ENCODE assay signal across 8 cellular contexts in the genomic region with DNA sequence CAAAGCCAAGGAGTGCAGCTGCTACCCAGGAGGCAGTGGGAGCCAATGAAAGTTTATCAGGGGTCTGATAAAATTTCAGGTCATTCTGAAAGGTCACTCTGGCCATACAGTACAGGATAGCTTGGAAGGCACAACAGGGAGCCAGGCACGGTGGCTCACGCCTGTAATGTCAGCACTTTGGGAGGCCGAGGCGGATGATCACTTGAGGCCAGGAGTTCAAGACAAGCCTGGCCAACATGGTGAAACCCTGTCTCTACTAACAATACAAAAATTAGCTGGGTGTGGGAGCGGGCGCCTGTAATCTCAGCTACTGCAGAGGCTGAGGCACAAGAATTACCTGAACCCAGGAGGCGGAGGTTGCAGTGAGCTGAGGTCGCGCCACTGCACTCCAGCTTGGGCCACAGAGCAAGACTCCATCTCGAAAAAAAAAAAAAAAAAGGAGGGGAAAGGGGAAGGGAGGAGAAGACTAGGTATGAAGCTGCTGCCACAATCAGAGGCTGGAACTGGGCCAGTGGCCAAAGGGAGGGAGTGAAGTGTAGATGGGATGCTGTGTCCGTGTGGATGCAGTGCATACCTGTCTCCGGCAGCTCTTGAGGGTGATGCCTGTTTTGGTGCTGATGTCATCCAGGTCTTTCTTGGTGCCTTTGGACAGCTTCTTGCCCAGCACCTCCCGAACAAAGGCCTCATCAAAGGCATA. TPM values are rescaled to one million over a fixed set of nuclear protein-coding genes. Genes with fewer than 3 reads are reported as not detected.
A peak's percentile ranks its signal among the peaks of the same experiment; 100 is the strongest.
DNase-seq lines count a peak whose midpoint lies in the region; FAIRE-seq and TF ChIP-seq lines count a peak whose summit lies in the region.

No MANE protein-coding gene starts in this region.

- peak overlapping the region; percentile 87 for H3K27ac ChIP-seq in CD8-positive, alpha-beta memory T cell (ENCODE audit: low read depth, low read length)
- H3K27ac ChIP-seq in OCI-LY3 (ENCODE audit: low read length) (no peak overlapping the region), H1 (ENCODE audit: low read depth, low read length) (0 out of 2 replicates have a peak overlapping the region, but pooled peaks have one; percentile 75), neural progenitor cell (no peak overlapping the region)

- no peaks in the 10 kb centered on the region for H3K27me3 Mint-ChIP-seq in CD8-positive, alpha-beta memory T cell
- H3K27me3 Mint-ChIP-seq in neural progenitor cell (ENCODE audit: insufficient read depth, low read depth) = peaks cover 3% of the 10 kb centered on the region

- no peak for TF ChIP-seq CTCF in OCI-LY3 (IDR thresholded peaks at IDR 0.05; ENCODE audit: low read depth, low read length)
- TF ChIP-seq CTCF in H1 (IDR thresholded peaks at IDR 0.05; ENCODE audit: control extremely low read depth in 1 of 3, insufficient read depth in 1 of 3, low read depth in 1 of 3, low read length in 3 of 3) = no peak
- no peak for TF ChIP-seq CTCF in neural progenitor cell (IDR thresholded peaks at IDR 0.05)

- no peaks in the 10 kb centered on the region for H3K9me3 ChIP-seq in CD8-positive, alpha-beta memory T cell (ENCODE audit: low read length)
- H3K9me3 ChIP-seq in OCI-LY3 (ENCODE audit: insufficient read depth, low read length) (no peaks in the 10 kb centered on the region), H1 (ENCODE audit: insufficient read depth in 2 of 2, low read depth in 1 of 2, low read length in 1 of 2) (no peaks in the 10 kb centered on the region), neural progenitor cell (ENCODE audit: low read depth) (no peaks in the 10 kb centered on the region)

- POLR2A ChIA-PET in CD8-positive, alpha-beta memory T cell (lab: Charles Lee) = interaction anchor here (0.6 to 4.5 kb wide), 5 partner anchors 13 to 45 kb away, joined by 3 to 30 read pairs (median 5); a partner anchor contains a TSS
- POLR2A ChIA-PET in H1 (lab: Charles Lee; ENCODE audit: partially characterized antibody) = interaction anchor here (0.6 to 39.7 kb wide), 8 partner anchors 15 to 175 kb away, joined by 3 to 1071 read pairs (median 4); a partner anchor contains a TSS

- no peak overlapping the region for H2BK15ac ChIP-seq in H1 (ENCODE audit: low read length)

- H3K27me3 ChIP-seq in CD8-positive, alpha-beta memory T cell (ENCODE audit: insufficient read depth, low read length, poor library complexity, severe bottlenecking) = no peaks in the 10 kb centered on the region
- H3K27me3 ChIP-seq in OCI-LY3 (ENCODE audit: low read depth, low read length) (no peaks in the 10 kb centered on the region), H1 (replicated peaks in 1 of 4; ENCODE audit: control insufficient read depth in 3 of 4, extremely low read depth in 1 of 4, insufficient read depth in 3 of 4, low read length in 3 of 4) (peaks cover 0 to 14% (median 8%) of the 10 kb centered on the region in 4 experiments; a peak in 6 of 7 replicates), neural progenitor cell (peaks cover 18% of the 10 kb centered on the region)

- H3K4me1 ChIP-seq in CD8-positive, alpha-beta memory T cell (ENCODE audit: insufficient read depth, low read length) = peaks cover 37% of the 10 kb centered on the region
- H3K4me1 ChIP-seq in OCI-LY3 (ENCODE audit: low read length) = peaks cover 23% of the 10 kb centered on the region
- H3K4me1 ChIP-seq in H1 (replicated peaks in 1 of 4; ENCODE audit: control insufficient read depth in 3 of 4, insufficient read depth in 4 of 4, low read length in 3 of 4) = peaks cover 0 to 20% (median 11%) of the 10 kb centered on the region in 4 experiments; a peak in 5 of 7 replicates
- peaks cover 20% of the 10 kb centered on the region for H3K4me1 ChIP-seq in neural progenitor cell

- no peak for FAIRE-seq in H1 (lab: Jason Lieb, UNC)

- H2BK20ac ChIP-seq in H1 (ENCODE audit: low read length) = no peak overlapping the region

- H3K36me3 Mint-ChIP-seq in CD8-positive, alpha-beta memory T cell = peaks cover 0 to 49% (median 0%) of the 10 kb centered on the region in 3 donors
- H3K36me3 Mint-ChIP-seq in neural progenitor cell = peaks cover 25% of the 10 kb centered on the region

- H3K79me2 ChIP-seq in OCI-LY3 (ENCODE audit: low read length) (peaks cover 27% of the 10 kb centered on the region), H1 (ENCODE audit: control insufficient read depth in 1 of 2, insufficient read depth in 2 of 2, low read length in 2 of 2) (peaks cover 0 to 4% of the 10 kb centered on the region in 2 experiments; a peak in 1 of 4 replicates), neural progenitor cell (ENCODE audit: low read depth) (peaks cover 30% of the 10 kb centered on the region)

- peaks cover 44% of the 10 kb centered on the region for H3F3A ChIP-seq in neural progenitor cell (ENCODE audit: low read depth)

- H2BK120ac ChIP-seq in H1 (replicated peaks; ENCODE audit: low read depth, low read length) = no peak overlapping the region

- no peak for TF ChIP-seq RAD21 in H1 (IDR thresholded peaks at IDR 0.05 in 1 of 2, conservative IDR thresholded peaks at IDR 0.05 in 1 of 2; ENCODE audit: low read depth in 2 of 2, low read length in 2 of 2)

- H3K56ac ChIP-seq in H1 (replicated peaks; ENCODE audit: insufficient read length, low read depth, low read length) = no peak overlapping the region

- peak overlapping the region; percentile 84 to 99 (median 94) for H3K27ac Mint-ChIP-seq in CD8-positive, alpha-beta memory T cell
- H3K27ac Mint-ChIP-seq in neural progenitor cell = no peak overlapping the region

- no peak for TF ChIP-seq EP300 in H1 (IDR thresholded peaks at IDR 0.05; ENCODE audit: borderline replicate concordance in 1 of 2, low read depth in 2 of 2, low read length in 2 of 2)

- H4K91ac ChIP-seq in H1 (replicated peaks; ENCODE audit: insufficient read length, low read length) = no peak overlapping the region

- H3K9ac ChIP-seq in OCI-LY3 (ENCODE audit: low read length) = peak overlapping the region; percentile 87
- H3K9ac ChIP-seq in H1 (replicated peaks in 1 of 4; ENCODE audit: extremely low read depth in 1 of 4, low read depth in 3 of 4, low read length in 3 of 4) = peak overlapping the region in 2 of 4 experiments; percentile 58 to 69; a peak in 2 of 7 replicates
- H3K9ac ChIP-seq in neural progenitor cell = peak overlapping the region; percentile 58

- no peaks in the 10 kb centered on the region for H3K9me3 Mint-ChIP-seq in CD8-positive, alpha-beta memory T cell
- no peaks in the 10 kb centered on the region for H3K9me3 Mint-ChIP-seq in neural progenitor cell

- H2BK12ac ChIP-seq in H1 (ENCODE audit: low read depth, low read length) = no peak overlapping the region

- peak overlapping the region; percentile 83 to 97 (median 92) for H3K4me3 Mint-ChIP-seq in CD8-positive, alpha-beta memory T cell
- H3K4me3 Mint-ChIP-seq in neural progenitor cell = peak overlapping the region; percentile 98

- no peak overlapping the region for H3K23ac ChIP-seq in H1 (ENCODE audit: insufficient read length)

- no peak overlapping the region for H4K5ac ChIP-seq in H1 (ENCODE audit: insufficient read length, low read depth, low read length)

- H3K4ac ChIP-seq in H1 (replicated peaks; ENCODE audit: insufficient read length, low read depth, low read length) = no peak overlapping the region

- H2BK5ac ChIP-seq in H1 (ENCODE audit: low read depth, low read length) = 0 out of 2 replicates have a peak overlapping the region, but pooled peaks have one; percentile 87

- H2AK5ac ChIP-seq in H1 (ENCODE audit: low read depth, low read length) = no peak overlapping the region

- peak overlapping the region; percentile 94 for H3K4me3 ChIP-seq in CD8-positive, alpha-beta memory T cell (ENCODE audit: low read length)
- H3K4me3 ChIP-seq in OCI-LY3 (ENCODE audit: low read length) = peak overlapping the region; percentile 92
- H3K4me3 ChIP-seq in H1 (ENCODE audit: extremely low read depth in 1 of 4, insufficient read depth in 2 of 4, low read depth in 3 of 4, low read length in 4 of 4) = peak overlapping the region; percentile 73 to 84 (median 79)
- peak overlapping the region; percentile 66 for H3K4me3 ChIP-seq in neural progenitor cell

- no peak overlapping the region for H4K8ac ChIP-seq in H1 (ENCODE audit: extremely low read depth, insufficient read depth, low read length)

- H3K4me1 Mint-ChIP-seq in CD8-positive, alpha-beta memory T cell = peaks cover 44 to 61% (median 60%) of the 10 kb centered on the region in 3 donors
- H3K4me1 Mint-ChIP-seq in neural progenitor cell = peaks cover 45% of the 10 kb centered on the region

- H2AFZ ChIP-seq in OCI-LY3 (ENCODE audit: low read depth, low read length) (no peak overlapping the region), H1 (ENCODE audit: low read length) (no peak overlapping the region), neural progenitor cell (replicated peaks) (no peak overlapping the region)

- CTCF ChIA-PET in CD8-positive, alpha-beta memory T cell (lab: Charles Lee) = interaction anchor here (1.0 to 21.9 kb wide), 10 partner anchors 13 to 175 kb away, joined by 3 to 560 read pairs (median 14); a partner anchor contains a TSS
- CTCF ChIA-PET in H1 (lab: Charles Lee; ENCODE audit: partially characterized antibody) = interaction anchor here (0.6 to 19.6 kb wide), 33 partner anchors 10 to 224 kb away, joined by 3 to 283 read pairs (median 9); a partner anchor contains a TSS

- WGBS in H1 (ENCODE audit: extremely low coverage in 1 of 2, insufficient coverage in 1 of 2, insufficient read length in 1 of 2, insufficient replicate concordance in 2 of 2, low coverage in 1 of 2, low lambda C conversion rate in 2 of 2, missing lambda C conversion rate in 1 of 2), 2 experiments = 85% methylated on average over 9 of the region's 13 CpGs; no CpG with 5 or more reads in 1 of the 2 experiments

- H3K14ac ChIP-seq in H1 (ENCODE audit: insufficient read length) = no peak overlapping the region

- H3K23me2 ChIP-seq in H1 (ENCODE audit: low read depth, low read length) = peaks cover 25% of the 10 kb centered on the region

- H3K4me2 ChIP-seq in OCI-LY3 (ENCODE audit: low read length) = peak overlapping the region; percentile 95
- peak overlapping the region; percentile 94 to 97 for H3K4me2 ChIP-seq in H1 (ENCODE audit: insufficient read depth in 1 of 2, low read depth in 2 of 2, low read length in 2 of 2)
- peak overlapping the region; percentile 98 for H3K4me2 ChIP-seq in neural progenitor cell

- H3K18ac ChIP-seq in H1 (ENCODE audit: extremely low read depth, low read length) = no peak overlapping the region

- no peak for TF ChIP-seq POLR2A in H1 (IDR thresholded peaks at IDR 0.05; ENCODE audit: control extremely low read depth in 1 of 2, low read depth in 2 of 2, low read length in 2 of 2)

- H3K79me1 ChIP-seq in H1 (ENCODE audit: low read depth, low read length) = no peaks in the 10 kb centered on the region

- peaks cover 6% of the 10 kb centered on the region; the same call in 1 of the 2 replicates for H4K20me1 ChIP-seq in OCI-LY3 (ENCODE audit: insufficient read depth, low read length)
- peaks cover 6 to 7% of the 10 kb centered on the region in 2 experiments for H4K20me1 ChIP-seq in H1 (replicated peaks in 1 of 2; ENCODE audit: control insufficient read depth in 1 of 2, insufficient read depth in 2 of 2, low read length in 2 of 2)
- H4K20me1 ChIP-seq in neural progenitor cell (ENCODE audit: low read depth) = peaks cover 18% of the 10 kb centered on the region

- DNase-seq in CD8-positive, alpha-beta memory T cell = no peak
- DNase-seq in H1 (ENCODE audit: low read depth in 1 of 2, low spot score in 2 of 2) (no peak), neural progenitor cell (ENCODE audit: low spot score) (no peak), NCI-H446 treated with DMSO at 0.1 percent for 48 hours (lab: John Stamatoyannopoulos, UW) (no peak), COR-L47 (lab: John Stamatoyannopoulos, UW) (no peak), HuH-7.5 (ENCODE audit: low spot score) (no peak), AG08395 (ENCODE audit: low spot score) (no peak)

- H3K36me3 ChIP-seq in CD8-positive, alpha-beta memory T cell (ENCODE audit: insufficient read depth, low read length) = peaks cover 16% of the 10 kb centered on the region
- H3K36me3 ChIP-seq in OCI-LY3 (replicated peaks; ENCODE audit: low read depth, low read length) (peaks cover 38% of the 10 kb centered on the region), H1 (ENCODE audit: control insufficient read depth in 2 of 4, insufficient read depth in 4 of 4, low read length in 3 of 4) (peaks cover 8 to 22% (median 18%) of the 10 kb centered on the region in 4 experiments; a peak in 7 of 8 replicates), neural progenitor cell (peaks cover 4% of the 10 kb centered on the region)

RNA-seq across cellular contexts. Expression of a gene that starts 1.1 kb away (rescaled TPM):
- total RNA-seq in CD8-positive, alpha-beta memory T cell = 100 to 1,000 TPM; 121 to 123 TPM
- polyA plus RNA-seq in CD8-positive, alpha-beta memory T cell = 78.6 TPM
- total RNA-seq in H1 (2021; fragmentation: NEBNext Ultra II Directional; extraction: Animal tissue kit (Norgen Biotek cat#: 25700)) = 74.3 and 79.9 TPM in 2 replicates
- 173 and 184 TPM in 2 replicates for polyA plus RNA-seq in H1 (2011; rRNA removed)
- 127 TPM for polyA plus RNA-seq in H1 (2011; cell fraction: cytosol; rRNA removed)
- 233 TPM for polyA plus RNA-seq in H1 (2011; cell fraction: nucleus; rRNA removed)
- 82.7 to 114 TPM (median 111 TPM) in 4 replicates for polyA plus RNA-seq in H1 (2012, experiment 1 of 2)
- 151 TPM for polyA plus RNA-seq in H1 (2012, experiment 2 of 2)
- polyA plus RNA-seq in H1 (2013, experiment 1 of 2) = 79.7 TPM
- polyA plus RNA-seq in H1 (2013, experiment 2 of 2) = 83.5 TPM
- 87.2 and 105 TPM in 2 replicates for polyA minus RNA-seq in H1 (2011; rRNA and poly(A)+ RNA removed)
- 89.1 TPM for polyA minus RNA-seq in H1 (2011; cell fraction: cytosol; rRNA and poly(A)+ RNA removed)
- polyA minus RNA-seq in H1 (2011; cell fraction: nucleus; rRNA and poly(A)+ RNA removed) = 101 TPM
- 92.1 and 113 TPM in 2 replicates for total RNA-seq in neural progenitor cell (ENCODE audit: low replicate concordance)

RNA-seq across cellular contexts. Expression of a gene that starts 3.3 kb away (rescaled TPM):
- 10 to 100 TPM; 81.3 to 86.7 TPM for total RNA-seq in CD8-positive, alpha-beta memory T cell
- 94.4 TPM for polyA plus RNA-seq in CD8-positive, alpha-beta memory T cell
- total RNA-seq in H1 (2021; fragmentation: NEBNext Ultra II Directional; extraction: Animal tissue kit (Norgen Biotek cat#: 25700)) = 30.8 and 33.3 TPM in 2 replicates
- 19.8 and 40.6 TPM in 2 replicates for polyA plus RNA-seq in H1 (2011; rRNA removed)
- polyA plus RNA-seq in H1 (2011; cell fraction: cytosol; rRNA removed) = 33.5 TPM
- polyA plus RNA-seq in H1 (2011; cell fraction: nucleus; rRNA removed) = 25.8 TPM
- polyA plus RNA-seq in H1 (2012, experiment 1 of 2) = 14.8 to 26.4 TPM (median 24.8 TPM) in 4 replicates
- 19.6 TPM for polyA plus RNA-seq in H1 (2012, experiment 2 of 2)
- polyA plus RNA-seq in H1 (2013, experiment 1 of 2) = 16.6 TPM
- 16.3 TPM for polyA plus RNA-seq in H1 (2013, experiment 2 of 2)
- 0.29 and 0.76 TPM in 2 replicates for polyA minus RNA-seq in H1 (2011; rRNA and poly(A)+ RNA removed)
- 19.7 TPM for polyA minus RNA-seq in H1 (2011; cell fraction: cytosol; rRNA and poly(A)+ RNA removed)
- 14.3 TPM for polyA minus RNA-seq in H1 (2011; cell fraction: nucleus; rRNA and poly(A)+ RNA removed)
- 3.9 and 23.1 TPM in 2 replicates for total RNA-seq in neural progenitor cell (ENCODE audit: low replicate concordance)

RNA-seq across cellular contexts. Expression of a gene that starts 7.5 kb away (rescaled TPM):
- 10 to 100 TPM; 40.9 to 44.3 TPM for total RNA-seq in CD8-positive, alpha-beta memory T cell
- polyA plus RNA-seq in CD8-positive, alpha-beta memory T cell = 1,046 TPM
- total RNA-seq in H1 (2021; fragmentation: NEBNext Ultra II Directional; extraction: Animal tissue kit (Norgen Biotek cat#: 25700)) = not detected in 2 replicates
- polyA plus RNA-seq in H1 (2011; rRNA removed) = not detected in 2 replicates
- polyA plus RNA-seq in H1 (2011; cell fraction: cytosol; rRNA removed) = not detected
- polyA plus RNA-seq in H1 (2011; cell fraction: nucleus; rRNA removed) = not detected
- not detected in 4 replicates for polyA plus RNA-seq in H1 (2012, experiment 1 of 2)
- not detected for polyA plus RNA-seq in H1 (2012, experiment 2 of 2)
- not detected for polyA plus RNA-seq in H1 (2013, experiment 1 of 2)
- polyA plus RNA-seq in H1 (2013, experiment 2 of 2) = not detected
- polyA minus RNA-seq in H1 (2011; rRNA and poly(A)+ RNA removed) = not detected in 2 replicates
- polyA minus RNA-seq in H1 (2011; cell fraction: cytosol; rRNA and poly(A)+ RNA removed) = not detected
- not detected for polyA minus RNA-seq in H1 (2011; cell fraction: nucleus; rRNA and poly(A)+ RNA removed)
- total RNA-seq in neural progenitor cell (ENCODE audit: low replicate concordance) = not detected in 2 replicates

RNA-seq across cellular contexts. Expression of a gene that starts 13.0 kb away (rescaled TPM):
- 10 to 100 TPM; 26.4 to 26.9 TPM for total RNA-seq in CD8-positive, alpha-beta memory T cell
- 0.51 TPM for polyA plus RNA-seq in CD8-positive, alpha-beta memory T cell
- total RNA-seq in H1 (2021; fragmentation: NEBNext Ultra II Directional; extraction: Animal tissue kit (Norgen Biotek cat#: 25700)) = 6.3 and 7.5 TPM in 2 replicates
- polyA plus RNA-seq in H1 (2011; rRNA removed) = 7.2 and 11.6 TPM in 2 replicates
- polyA plus RNA-seq in H1 (2011; cell fraction: cytosol; rRNA removed) = 2.7 TPM
- polyA plus RNA-seq in H1 (2011; cell fraction: nucleus; rRNA removed) = 5.9 TPM
- polyA plus RNA-seq in H1 (2012, experiment 1 of 2) = 11.9 to 15.6 TPM (median 13.5 TPM) in 4 replicates
- 15.1 TPM for polyA plus RNA-seq in H1 (2012, experiment 2 of 2)
- 9.5 TPM for polyA plus RNA-seq in H1 (2013, experiment 1 of 2)
- polyA plus RNA-seq in H1 (2013, experiment 2 of 2) = 9.6 TPM
- polyA minus RNA-seq in H1 (2011; rRNA and poly(A)+ RNA removed) = 2.1 and 3.9 TPM in 2 replicates
- polyA minus RNA-seq in H1 (2011; cell fraction: cytosol; rRNA and poly(A)+ RNA removed) = 5.4 TPM
- 7.3 TPM for polyA minus RNA-seq in H1 (2011; cell fraction: nucleus; rRNA and poly(A)+ RNA removed)
- not detected in 2 replicates for total RNA-seq in neural progenitor cell (ENCODE audit: low replicate concordance)

RNA-seq across cellular contexts. Expression of a gene that starts 14.6 kb away (rescaled TPM):
- 1 to 10 TPM; 3.9 to 4.0 TPM for total RNA-seq in CD8-positive, alpha-beta memory T cell
- 0.23 TPM for polyA plus RNA-seq in CD8-positive, alpha-beta memory T cell
- total RNA-seq in H1 (2021; fragmentation: NEBNext Ultra II Directional; extraction: Animal tissue kit (Norgen Biotek cat#: 25700)) = 8.8 and 9.7 TPM in 2 replicates
- polyA plus RNA-seq in H1 (2011; rRNA removed) = 17.2 and 24.2 TPM in 2 replicates
- 16.2 TPM for polyA plus RNA-seq in H1 (2011; cell fraction: cytosol; rRNA removed)
- 54.9 TPM for polyA plus RNA-seq in H1 (2011; cell fraction: nucleus; rRNA removed)
- polyA plus RNA-seq in H1 (2012, experiment 1 of 2) = 6.4 to 12.6 TPM (median 9.4 TPM) in 4 replicates
- 8.4 TPM for polyA plus RNA-seq in H1 (2012, experiment 2 of 2)
- 14.8 TPM for polyA plus RNA-seq in H1 (2013, experiment 1 of 2)
- polyA plus RNA-seq in H1 (2013, experiment 2 of 2) = 14.3 TPM
- 5.3 and 6.1 TPM in 2 replicates for polyA minus RNA-seq in H1 (2011; rRNA and poly(A)+ RNA removed)
- polyA minus RNA-seq in H1 (2011; cell fraction: cytosol; rRNA and poly(A)+ RNA removed) = 5.7 TPM
- polyA minus RNA-seq in H1 (2011; cell fraction: nucleus; rRNA and poly(A)+ RNA removed) = 17.4 TPM
- total RNA-seq in neural progenitor cell (ENCODE audit: low replicate concordance) = 9.2 and 25.1 TPM in 2 replicates

Comparison
In these comparisons a context has a peak if more than half of its experiments do, and no peak if none do; other contexts are left out.
1. H3K27ac ChIP-seq: peak in CD8-positive, alpha-beta memory T cell (single experiment) and H1 (single experiment); none in OCI-LY3 (single experiment) and neural progenitor cell (single experiment).
2. RNA of a gene that starts 7.5 kb away (total RNA-seq): 40.9 to 44.3 TPM in CD8-positive, alpha-beta memory T cell; not detected in H1 and not detected in neural progenitor cell; every median in the first group is over 10 times any median in the second.
3. Peak in every context shown above with its lines, with median percentiles within 50 percentile points of each other: H3K4me3 ChIP-seq and H3K4me2 ChIP-seq.